ENCODE assay signal across 23 cellular contexts in the genomic region with DNA sequence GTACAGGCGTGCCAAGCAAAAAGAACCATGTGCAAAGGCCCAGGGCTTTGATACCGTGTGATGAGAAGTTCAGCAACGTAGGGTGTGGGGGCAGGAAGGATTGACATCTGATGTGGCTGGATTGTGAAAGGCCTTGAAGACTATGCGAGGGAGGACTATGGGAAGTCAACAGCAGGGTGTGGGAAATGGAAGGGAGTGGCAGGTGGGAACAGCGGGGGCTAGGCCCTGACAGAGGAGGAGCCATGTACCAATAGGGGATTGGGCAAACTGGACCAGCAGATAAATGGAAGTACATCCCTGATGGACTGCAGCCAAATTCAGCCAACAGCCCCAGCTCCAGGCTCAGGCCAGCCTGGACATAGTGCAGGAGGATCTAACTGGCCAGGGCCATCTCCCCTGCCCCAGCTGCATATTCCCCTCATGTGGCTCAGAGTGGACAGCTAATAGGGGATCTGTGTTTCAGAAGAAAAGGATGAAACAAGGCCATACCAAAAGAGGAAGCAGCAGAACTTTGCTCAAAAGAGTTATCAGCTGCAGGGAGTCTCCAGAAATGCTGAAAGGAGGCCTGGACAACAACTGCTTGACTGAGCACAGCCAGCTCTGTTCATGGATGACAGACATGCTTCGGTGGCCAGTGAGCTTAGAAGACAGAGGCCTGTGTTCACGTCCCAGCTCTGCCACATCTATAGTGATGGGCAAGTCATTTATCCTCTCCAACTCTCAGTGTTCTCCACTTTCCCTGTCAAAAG.
DNase-seq lines count a peak whose midpoint lies in the region; ATAC-seq and TF ChIP-seq lines count a peak whose summit lies in the region.
"Had no signal": no experiment of that assay in that cellular context is flagged by ENCODE, and none has a peak within 500 bp of the region (broad histone marks: within the 10 kb centered on the region; RNA-seq: fewer than 3 reads in every experiment).

No MANE protein-coding gene starts in this region.

- peak overlapping the region; percentile 19; the same call in 1 of the 2 replicates for H3K9ac ChIP-seq in Karpas-422 (ENCODE audit: low read length)
- H3K9ac ChIP-seq: KMS-11 had no signal

- intact Hi-C loops in CD14-positive monocyte (cut with micrococcal nuclease) = loop anchor here in 1 of 2 donors (10.0 kb wide), 1 partner anchor 59 kb away; no protein-coding TSS in a partner anchor

- peak overlapping the region; percentile 59 for H3K4me2 ChIP-seq in Karpas-422 (ENCODE audit: low read depth, low read length, poor library complexity, severe bottlenecking)
- H3K4me2 ChIP-seq: GM23338, KMS-11 had no signal

- no peak for TF ChIP-seq CTCF in CD14-positive monocyte (IDR thresholded peaks at IDR 0.05)
- no peak for TF ChIP-seq CTCF in brain microvascular endothelial cell (IDR thresholded peaks at IDR 0.05; ENCODE audit: low read depth, low read length, missing control alignments)
- TF ChIP-seq CTCF in GM10266 (IDR thresholded peaks at IDR 0.05; ENCODE audit: control insufficient read depth, insufficient read depth, low read depth, missing control alignments) = no peak

- peaks cover 4 to 8% of the 10 kb centered on the region in 2 donors for H3K36me3 Mint-ChIP-seq in CD14-positive monocyte
- H3K36me3 Mint-ChIP-seq: activated naive CD4-positive, alpha-beta T cell treated with anti-CD3 and anti-CD28 coated beads, Interleukin-2, amount 10 ng/mL, durations not matched to agents 7 days and 5 days; immature natural killer cell had no signal

- no peaks in the 10 kb centered on the region for H3K27me3 ChIP-seq in Karpas-422 (ENCODE audit: low read length)
- H3K27me3 ChIP-seq in brain microvascular endothelial cell (replicated peaks) = no peaks in the 10 kb centered on the region
- H3K27me3 ChIP-seq: ascending aorta, heart left ventricle, testis had no signal

- peaks cover 3 to 13% (median 6%) of the 10 kb centered on the region in 7 donors for H3K9me3 Mint-ChIP-seq in CD14-positive monocyte
- H3K9me3 Mint-ChIP-seq: immature natural killer cell had no signal

- in situ Hi-C loops in brain microvascular endothelial cell (cut with HindIII; ENCODE audit: low pct_ligation_motif_present, low sequenced_read_pairs) = no loop called here

- peaks cover 56% of the 10 kb centered on the region for H3K4me1 ChIP-seq in Karpas-422 (ENCODE audit: low read length)
- H3K4me1 ChIP-seq: ascending aorta had no signal

- H3K79me2 ChIP-seq in Karpas-422 (ENCODE audit: low read length) = no peaks in the 10 kb centered on the region

- H3K27ac Mint-ChIP-seq in CD14-positive monocyte = peak overlapping the region; percentile 92 to 100 (median 99)
- H3K27ac Mint-ChIP-seq: activated CD8-positive, alpha-beta T cell treated with anti-CD3 and anti-CD28 coated beads for 36 hours; activated naive CD4-positive, alpha-beta T cell treated with anti-CD3 and anti-CD28 coated beads, Interleukin-2, amount 10 ng/mL, durations not matched to agents 7 days and 5 days; GM23338; immature natural killer cell had no signal

- ATAC-seq in activated CD4-positive, CD25-positive, alpha-beta regulatory T cell treated with anti-CD3 and anti-CD28 coated beads, Interleukin-2, amount 50 U/mL, for 24 hours = no peak
- ATAC-seq: activated CD8-positive, alpha-beta T cell treated with anti-CD3 and anti-CD28 coated beads for 36 hours; GM23338; sciatic nerve had no signal

- no peaks in the 10 kb centered on the region for H3K36me3 ChIP-seq in Karpas-422 (ENCODE audit: insufficient read depth, low read length)
- no peaks in the 10 kb centered on the region for H3K36me3 ChIP-seq in brain microvascular endothelial cell (replicated peaks)
- H3K36me3 ChIP-seq: ascending aorta, heart left ventricle had no signal

- no peak overlapping the region for H3K4me3 ChIP-seq in Karpas-422 (ENCODE audit: low read length)
- no peak overlapping the region for H3K4me3 ChIP-seq in brain microvascular endothelial cell (ENCODE audit: low read depth, low read length)
- H3K4me3 ChIP-seq: ascending aorta, GM23338, heart left ventricle, lung, testis had no signal

- no peaks in the 10 kb centered on the region for H3K9me2 ChIP-seq in Karpas-422 (replicated peaks; ENCODE audit: insufficient read depth, low read length)

- H4K20me1 ChIP-seq in Karpas-422 (ENCODE audit: insufficient read depth, low read depth, low read length) = no peaks in the 10 kb centered on the region

- H2AFZ ChIP-seq in Karpas-422 (ENCODE audit: low read length) = peak overlapping the region; percentile 8

- H3K27ac ChIP-seq in Karpas-422 (ENCODE audit: low read length) = peak overlapping the region; percentile 97
- H3K27ac ChIP-seq in brain microvascular endothelial cell = no peak overlapping the region
- H3K27ac ChIP-seq: ascending aorta, KMS-11, testis, VCaP had no signal

- DNase-seq in CD14-positive monocyte (ENCODE audit: low spot score) (no peak), Karpas-422 (peak; percentile 66), SIG-M5 (lab: John Stamatoyannopoulos, UW) (peak; percentile 77), kidney tubule cell (ENCODE audit: low spot score) (peak; percentile 32), DMS 273 treated with DMSO at 0.1 percent for 48 hours (lab: John Stamatoyannopoulos, UW) (no peak), brain microvascular endothelial cell (no peak), GM10266 (ENCODE audit: extremely low spot score) (no peak)
- DNase-seq: activated CD8-positive, alpha-beta T cell treated with anti-CD3 and anti-CD28 coated beads for 36 hours; activated naive CD4-positive, alpha-beta T cell treated with anti-CD3 and anti-CD28 coated beads, Interleukin-2, amount 10 ng/mL, durations not matched to agents 7 days and 5 days; activated T-cell treated with anti-CD3 and anti-CD28 coated beads, Interleukin-2, amount 50 U/mL, for 48 hours; cerebellar nuclear complex; DND-41; heart left ventricle; immature natural killer cell; NCI-H748 treated with DMSO at 0.1 percent for 48 hours; testis had no signal

- no peaks in the 10 kb centered on the region for H3K27me3 Mint-ChIP-seq in CD14-positive monocyte (ENCODE audit: low read depth in 3 of 3)
- H3K27me3 Mint-ChIP-seq: activated naive CD4-positive, alpha-beta T cell treated with anti-CD3 and anti-CD28 coated beads, Interleukin-2, amount 10 ng/mL, durations not matched to agents 7 days and 5 days had no signal

- peaks cover 61% of the 10 kb centered on the region for H3K4me1 Mint-ChIP-seq in CD14-positive monocyte
- H3K4me1 Mint-ChIP-seq: GM23338, immature natural killer cell had no signal

- H3K4me3 Mint-ChIP-seq in CD14-positive monocyte = peak overlapping the region; percentile 27 to 59
- H3K4me3 Mint-ChIP-seq: activated CD8-positive, alpha-beta T cell treated with anti-CD3 and anti-CD28 coated beads for 36 hours; activated naive CD4-positive, alpha-beta T cell treated with anti-CD3 and anti-CD28 coated beads, Interleukin-2, amount 10 ng/mL, durations not matched to agents 7 days and 5 days; GM23338; immature natural killer cell had no signal

- H3K9me3 ChIP-seq in Karpas-422 (ENCODE audit: low read length) = no peaks in the 10 kb centered on the region
- H3K9me3 ChIP-seq: ascending aorta, heart left ventricle, testis had no signal

Comparison
In these comparisons a context has a peak if more than half of its experiments do, and no peak if none do; other contexts are left out.
1. DNase-seq: peak in Karpas-422 (single experiment), SIG-M5 (single experiment) and kidney tubule cell (single experiment); none in CD14-positive monocyte (single experiment), DMS 273 treated with DMSO at 0.1 percent for 48 hours (single experiment), brain microvascular endothelial cell (single experiment) and GM10266 (single experiment).